In genomic region chr22:19432092-19432844, GRCh38 we compare ENCODE assay signal across 8 cellular contexts. TPM values are rescaled to one million over a fixed set of nuclear protein-coding genes. Genes with fewer than 3 reads are reported as not detected.
DNase-seq lines count a peak whose midpoint lies in the region; ATAC-seq and TF ChIP-seq lines count a peak whose summit lies in the region.

MRPL40 (plus strand) TSS chr22:19432545; CDS start chr22:19432555, 10 bp downstream.

- H3K79me2 ChIP-seq in OCI-LY1 (ENCODE audit: insufficient read depth, low read length) = peaks cover 39% of the 10 kb centered on the region

- ATAC-seq in GM21381 (IDR thresholded peaks at IDR 0.05; ENCODE audit: unreplicated experiment) = peak; percentile 75

- H3K27ac ChIP-seq in OCI-LY1 (ENCODE audit: low read depth, low read length, poor library complexity, severe bottlenecking) = peak within 1 kb of the TSS; percentile 83

- H3K9me3 Mint-ChIP-seq in Calu3 (ENCODE audit: low read depth, unreplicated experiment) (no peaks in the 10 kb centered on the region), endothelial cell (ENCODE audit: unreplicated experiment) (no peaks in the 10 kb centered on the region)

- H3K4me3 Mint-ChIP-seq in Calu3 (ENCODE audit: low read depth, unreplicated experiment) (peak within 1 kb of the TSS; percentile 93), endothelial cell (ENCODE audit: unreplicated experiment) (peak within 1 kb of the TSS; percentile 92)

- no peaks in the 10 kb centered on the region for H3K9me2 ChIP-seq in OCI-LY1 (ENCODE audit: low read depth, low read length)

- no peaks in the 10 kb centered on the region for H3K9me3 ChIP-seq in OCI-LY1 (ENCODE audit: low read length)

- BruUV-seq in Calu3 (replicated peaks; lab: Mats Ljungman, UMichigan) = no TSS peak

- intact Hi-C loops in Calu3 (cut with micrococcal nuclease; ENCODE audit: unreplicated experiment) = no loop called here

- H3K27me3 ChIP-seq in OCI-LY1 (ENCODE audit: insufficient read depth, low read length) = no peaks in the 10 kb centered on the region

- H3K27ac Mint-ChIP-seq in Calu3 (ENCODE audit: unreplicated experiment) (peak within 1 kb of the TSS; percentile 90), endothelial cell (ENCODE audit: unreplicated experiment) (peak within 1 kb of the TSS; percentile 83)

- H3K4me1 ChIP-seq in OCI-LY1 (ENCODE audit: insufficient read depth, low read length, severe bottlenecking) = peaks cover 34% of the 10 kb centered on the region

- peaks cover 16% of the 10 kb centered on the region for H3K4me1 Mint-ChIP-seq in Calu3 (ENCODE audit: low read depth, unreplicated experiment)
- H3K4me1 Mint-ChIP-seq in endothelial cell (ENCODE audit: unreplicated experiment) = peaks cover 30% of the 10 kb centered on the region

- H3K36me3 Mint-ChIP-seq in Calu3 (ENCODE audit: insufficient read depth, unreplicated experiment) (peaks cover 55% of the 10 kb centered on the region), endothelial cell (ENCODE audit: low read depth, unreplicated experiment) (no peaks in the 10 kb centered on the region)

- H3K27me3 Mint-ChIP-seq in Calu3 (ENCODE audit: unreplicated experiment) (no peaks in the 10 kb centered on the region), endothelial cell (ENCODE audit: unreplicated experiment) (peaks cover 2% of the 10 kb centered on the region)

- no peak within 1 kb of the TSS for H2AFZ ChIP-seq in OCI-LY1 (ENCODE audit: low read length)

- H3K9ac ChIP-seq in OCI-LY1 (ENCODE audit: low read length) = peak within 1 kb of the TSS; percentile 92

- no peaks in the 10 kb centered on the region for H3F3A ChIP-seq in OCI-LY1 (ENCODE audit: insufficient read depth, low read length)

- DNase-seq in Calu3 (peak; percentile 96), HUDEP-2 (lab: John Stamatoyannopoulos, UW; ENCODE audit: unreplicated experiment in 76 of 76) (peak in 75 of 76 experiments; percentile 56 to 97 (median 92)), endothelial cell (ENCODE audit: low spot score) (peak; percentile 90), middle frontal gyrus (ENCODE audit: extremely low spot score, low spot score) (peak; percentile 93)
- peak; percentile 90 for DNase-seq in activated CD8-positive, alpha-beta memory T cell treated with anti-CD3 and anti-CD28 coated beads, Interleukin-2, amount 50 U/mL, for 4 hours
- DNase-seq in stimulated activated CD8-positive, alpha-beta memory T cell treated with anti-CD3 and anti-CD28 coated beads, Interleukin-2, amount 100 ng/mL, for 48 hours (ENCODE audit: low read depth in 2 of 2) = peak; percentile 90 to 95

- peak within 1 kb of the TSS; percentile 65 for H3K4me2 ChIP-seq in OCI-LY1 (ENCODE audit: low read length)

- H3K4me3 ChIP-seq in OCI-LY1 (ENCODE audit: low read depth, low read length, poor library complexity, severe bottlenecking) = peak within 1 kb of the TSS; percentile 93

- TF ChIP-seq CTCF in Calu3 (IDR thresholded peaks at IDR 0.05; ENCODE audit: unreplicated experiment) (no peak), OCI-LY1 (IDR thresholded peaks at IDR 0.05; ENCODE audit: low read length) (no peak), endothelial cell (IDR thresholded peaks at IDR 0.05; ENCODE audit: unreplicated experiment) (no peak)

- peaks cover 33% of the 10 kb centered on the region for H3K36me3 ChIP-seq in OCI-LY1 (ENCODE audit: insufficient read depth, low read length)

- CTCF ChIA-PET in Calu3 (lab: Charles Lee) = no interaction called here

- H4K20me1 ChIP-seq in OCI-LY1 (ENCODE audit: insufficient read depth, low read length) = no peaks in the 10 kb centered on the region

RNA-seq across cellular contexts. Expression of gene MRPL40, which starts in this region (rescaled TPM):
- total RNA-seq in Calu3 (2022) (38.0 and 38.6 TPM in 2 replicates), endothelial cell (ENCODE audit: unreplicated experiment) (19.9 TPM)

Comparison
In these comparisons a context has a peak if more than half of its experiments do, and no peak if none do; other contexts are left out.
1. Peak in every context shown above with its lines: DNase-seq, ATAC-seq, H3K4me3 ChIP-seq and H3K27ac ChIP-seq.